27 cellular contexts compared by ENCODE assay signal in the genomic region with DNA sequence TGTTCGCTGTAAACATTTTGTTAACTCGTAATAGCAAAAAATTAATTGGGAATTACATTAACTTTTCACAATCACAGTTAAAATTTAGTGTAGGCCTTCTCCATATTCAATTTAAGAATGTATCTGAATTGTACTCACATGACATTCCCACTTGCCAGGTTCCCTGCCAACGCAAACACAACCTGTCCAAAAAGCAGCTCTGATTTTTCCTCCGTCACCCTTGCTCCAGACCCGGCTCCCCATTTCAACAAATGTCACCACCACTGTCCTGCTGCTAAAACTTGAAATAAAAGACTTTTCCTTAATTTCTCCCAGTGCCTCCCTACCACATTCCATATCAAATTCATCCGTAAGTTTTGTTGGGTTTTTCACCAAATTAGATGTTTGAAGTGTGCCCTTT.
"Had no signal": no experiment of that assay in that cellular context is flagged by ENCODE, and none has a peak within 500 bp of the region (broad histone marks: within the 10 kb centered on the region; RNA-seq: fewer than 3 reads in every experiment).

No MANE protein-coding gene starts in this region.

- H3K9me3 ChIP-seq: stomach, suprapubic skin, testis, thoracic aorta, thyroid gland, tibial artery, transverse colon, upper lobe of left lung, upper lobe of right lung, uterus, vagina had no signal

- DNase-seq: stimulated activated CD4-positive, alpha-beta T cell treated with anti-CD3 and anti-CD28 coated beads, Interleukin-2, amount 100 ng/mL, for 48 hours; stimulated activated CD4-positive, alpha-beta T cell treated with anti-CD3 and anti-CD28 coated beads, Interleukin-4, amount 100 ng/mL, for 1 hour; stimulated activated CD4-positive, alpha-beta T cell treated with anti-CD3 and anti-CD28 coated beads, Interleukin-4, amount 100 ng/mL, for 24 hours; stimulated activated CD4-positive, alpha-beta T cell treated with anti-CD3 and anti-CD28 coated beads, Interleukin-4, amount 100 ng/mL, for 4 hours; stimulated activated CD8-positive, alpha-beta memory T cell treated with anti-CD3 and anti-CD28 coated beads, Interleukin-4, amount 100 ng/mL, for 48 hours; stimulated activated naive B cell treated with anti-CD40 and anti-IgM and Interleukin-4, amounts not matched to agents 10 μg/mL and 1 μg/mL and 100 μg/mL, for 72 hours; stimulated activated naive CD4-positive, alpha-beta T cell; stimulated activated naive CD4-positive, alpha-beta T cell treated with Interleukin-2 at 50 U/mL for 16 hours; stimulated activated naive CD8-positive, alpha-beta T cell treated with anti-CD3 and anti-CD28 coated beads, Interleukin-15, amount 100 ng/mL, for 72 hours; stimulated activated naive CD8-positive, alpha-beta T cell treated with anti-CD3 and anti-CD28 coated beads, Interleukin-15, Interleukin-2, amounts not matched to agents 100 U/mL and 50 U/mL, for 24 hours; stomach; substantia nigra; testis; thyroid gland; tibial artery; transverse colon; trophoblast cell; upper lobe of left lung; upper lobe of right lung; uterus had no signal

- H3K4me1 ChIP-seq: stomach, suprapubic skin, testis, tibial artery, tibial nerve, transverse colon, upper lobe of right lung, uterus, vagina had no signal

- H3K4me3 ChIP-seq: stomach, suprapubic skin, testis, thoracic aorta, thyroid gland, tibial artery, tibial nerve, transverse colon, upper lobe of left lung, upper lobe of right lung, uterus, vagina had no signal

- FAIRE-seq: urothelium cell line had no signal

- H3K36me3 ChIP-seq: stomach, suprapubic skin, thoracic aorta, thyroid gland, tibial artery, tibial nerve, transverse colon, upper lobe of left lung, upper lobe of right lung, uterus, vagina had no signal

- ATAC-seq: stimulated activated effector memory CD8-positive, alpha-beta T cell treated with anti-CD3 and anti-CD28 coated beads, Interleukin-12 subunit alpha, Interleukin-12 subunit beta, amount 100 ng/mL, for 72 hours; stimulated activated memory B cell treated with anti-CD40 and anti-IgM and Interleukin-4, amounts not matched to agents 10 μg/mL and 1 μg/mL and 100 μg/mL, for 72 hours; stimulated activated naive B cell treated with anti-CD40 and anti-IgM and Interleukin-4, amounts not matched to agents 10 μg/mL and 1 μg/mL and 100 μg/mL, for 72 hours; stimulated activated naive CD8-positive, alpha-beta T cell treated with anti-CD3 and anti-CD28 coated beads, Interleukin-15, amount 100 ng/mL, for 72 hours; stimulated activated naive CD8-positive, alpha-beta T cell treated with anti-CD3 and anti-CD28 coated beads, Interleukin-15, Interleukin-2, amounts not matched to agents 100 U/mL and 50 U/mL, for 24 hours; upper lobe of right lung had no signal

- H3K27ac ChIP-seq: stomach, suprapubic skin, testis, thoracic aorta, tibial artery, tibial nerve, transverse colon, upper lobe of left lung, upper lobe of right lung, uterus, vagina had no signal

- H3K27me3 ChIP-seq: stomach, suprapubic skin, testis, thyroid gland, tibial artery, tibial nerve, transverse colon, upper lobe of left lung, upper lobe of right lung, uterus, vagina had no signal
